29 cellular contexts compared by ENCODE assay signal in genomic region chr14:83419420-83419819, GRCh38.
A peak's percentile ranks its signal among the peaks of the same experiment; 100 is the strongest.
DNase-seq lines count a peak whose midpoint lies in the region; ATAC-seq, FAIRE-seq and TF ChIP-seq lines count a peak whose summit lies in the region.
"Had no signal": no experiment of that assay in that cellular context is flagged by ENCODE, and none has a peak within 500 bp of the region (broad histone marks: within the 10 kb centered on the region; RNA-seq: fewer than 3 reads in every experiment).

No MANE protein-coding gene starts in this region.

- 61 to 63% methylated on average over 4 of the region's 4 CpGs for WGBS in upper lobe of left lung, 2 donors

- H3K79me2 ChIP-seq in endothelial cell of umbilical vein (ENCODE audit: control insufficient read depth, insufficient read depth, low read length), result no peaks in the 10 kb centered on the region

- H3K9ac ChIP-seq in endothelial cell of umbilical vein (replicated peaks; ENCODE audit: extremely low read depth, insufficient read depth, low read length), result no peak overlapping the region
- H3K9ac ChIP-seq: GM23248 had no signal

- dilution Hi-C loops in endothelial cell of umbilical vein (cut with MboI; ENCODE audit: extremely low pct_ligation_motif_present, low sequenced_read_pairs), result no loop called here

- H3K4me1 ChIP-seq in endothelial cell of umbilical vein (ENCODE audit: control insufficient read depth, extremely low read depth, insufficient read depth, low read length), result no peaks in the 10 kb centered on the region
- peaks cover 0 to 6% (median 0%) of the 10 kb centered on the region in 4 donors for H3K4me1 ChIP-seq in upper lobe of left lung
- H3K4me1 ChIP-seq in Caco-2, result no peaks in the 10 kb centered on the region
- H3K4me1 ChIP-seq: colonic mucosa, heart left ventricle had no signal

- no peaks in the 10 kb centered on the region for H3K36me3 Mint-ChIP-seq in Caco-2 (ENCODE audit: insufficient read depth, unreplicated experiment)
- H3K36me3 Mint-ChIP-seq: activated naive CD4-positive, alpha-beta T cell treated with anti-CD3 and anti-CD28 coated beads, Interleukin-2, amount 50 U/mL, for 72 hours; memory B cell had no signal

- H3K27ac ChIP-seq in endothelial cell of umbilical vein (ENCODE audit: insufficient read depth, low read depth, low read length) (no peak overlapping the region), upper lobe of left lung (no peak overlapping the region)
- H3K27ac ChIP-seq: colonic mucosa, GM23248, heart left ventricle, HL-60, neutrophil, thoracic aorta had no signal

- TF ChIP-seq POLR2A in endothelial cell of umbilical vein (IDR thresholded peaks at IDR 0.05; ENCODE audit: low read depth, low read length) (no peak), upper lobe of left lung (IDR thresholded peaks at IDR 0.05) (no peak), GM18505 (IDR thresholded peaks at IDR 0.05; ENCODE audit: borderline replicate concordance, extremely low read depth, insufficient read depth, insufficient read length) (no peak)

- BruUV-seq in endothelial cell of umbilical vein (replicated peaks; lab: Mats Ljungman, UMichigan) (no TSS peak), Caco-2 (replicated peaks; lab: Mats Ljungman, UMichigan) (no TSS peak)

- TF ChIP-seq CTCF in endothelial cell of umbilical vein (IDR thresholded peaks at IDR 0.05; ENCODE audit: extremely low read depth in 1 of 2, insufficient read depth in 1 of 2, low read depth in 1 of 2, low read length in 2 of 2) (no peak), upper lobe of left lung (IDR thresholded peaks at IDR 0.05) (no peak), D721Med (IDR thresholded peaks at IDR 0.05; ENCODE audit: insufficient read depth, missing control alignments) (no peak), Caco-2 (IDR thresholded peaks at IDR 0.05; ENCODE audit: insufficient read depth in 1 of 2, low read depth in 1 of 2, low read length in 1 of 2, severe bottlenecking in 1 of 2, unreplicated experiment in 1 of 2) (no peak)

- no peaks in the 10 kb centered on the region for H3K9me3 Mint-ChIP-seq in Caco-2 (ENCODE audit: unreplicated experiment)
- H3K9me3 Mint-ChIP-seq: HFFc6 had no signal

- FAIRE-seq in endothelial cell of umbilical vein (lab: Jason Lieb, UNC), result no peak
- FAIRE-seq in D721Med (lab: Jason Lieb, UNC), result no peak
- FAIRE-seq: GM12892 had no signal

- CTCF ChIA-PET in endothelial cell of umbilical vein (lab: Charles Lee), result no interaction called here
- CTCF ChIA-PET in Caco-2 (lab: Charles Lee), result no interaction called here

- no peaks in the 10 kb centered on the region for H3K27me3 ChIP-seq in endothelial cell of umbilical vein (ENCODE audit: control insufficient read depth in 2 of 2, insufficient read depth in 2 of 2, low read length in 2 of 2)
- H3K27me3 ChIP-seq in upper lobe of left lung, result no peaks in the 10 kb centered on the region
- H3K27me3 ChIP-seq in Caco-2 (replicated peaks; ENCODE audit: control insufficient read depth, insufficient read depth, low read length), result no peaks in the 10 kb centered on the region
- H3K27me3 ChIP-seq: colonic mucosa, heart left ventricle, neutrophil had no signal

- H3K9me3 ChIP-seq in endothelial cell of umbilical vein (replicated peaks; ENCODE audit: control insufficient read depth, insufficient read depth, low read length), result no peaks in the 10 kb centered on the region
- H3K9me3 ChIP-seq in upper lobe of left lung, result no peaks in the 10 kb centered on the region
- no peaks in the 10 kb centered on the region for H3K9me3 ChIP-seq in Caco-2
- H3K9me3 ChIP-seq: colonic mucosa, heart left ventricle, neutrophil, thoracic aorta had no signal

- H3K4me3 Mint-ChIP-seq in Caco-2 (ENCODE audit: unreplicated experiment), result no peak overlapping the region
- H3K4me3 Mint-ChIP-seq: activated CD4-positive, alpha-beta T cell treated with anti-CD3 and anti-CD28 coated beads for 36 hours; activated CD8-positive, alpha-beta T cell treated with anti-CD3 and anti-CD28 coated beads, Interleukin-2, amount 10 ng/mL, durations not matched to agents 7 days and 5 days; HFFc6; memory B cell had no signal

- POLR2A ChIA-PET in endothelial cell of umbilical vein (lab: Charles Lee), result no interaction called here
- POLR2A ChIA-PET in Caco-2 (lab: Charles Lee), result no interaction called here

- H3K4me1 Mint-ChIP-seq in Caco-2 (ENCODE audit: low read depth, unreplicated experiment), result no peaks in the 10 kb centered on the region
- H3K4me1 Mint-ChIP-seq: activated CD4-positive, alpha-beta T cell treated with anti-CD3 and anti-CD28 coated beads for 36 hours; memory B cell had no signal

- no peak overlapping the region for H2AFZ ChIP-seq in endothelial cell of umbilical vein (ENCODE audit: low read depth, low read length)
- H2AFZ ChIP-seq: GM23248 had no signal

- peak; percentile 38 to 49 for ATAC-seq in upper lobe of left lung (ENCODE audit: low FRiP score in 2 of 2)
- no peak for ATAC-seq in GM18505 (IDR thresholded peaks at IDR 0.05; ENCODE audit: unreplicated experiment)
- ATAC-seq: activated CD4-positive, alpha-beta T cell treated with anti-CD3 and anti-CD28 coated beads for 36 hours; activated CD8-positive, alpha-beta T cell treated with anti-CD3 and anti-CD28 coated beads, Interleukin-2, amount 10 ng/mL, durations not matched to agents 7 days and 5 days; activated naive CD4-positive, alpha-beta T cell treated with anti-CD3 and anti-CD28 coated beads, Interleukin-2, amount 50 U/mL, for 72 hours; esophagus mucosa; heart left ventricle; stimulated activated naive CD8-positive, alpha-beta T cell treated with anti-CD3 and anti-CD28 coated beads, Interleukin-15, Interleukin-2, amounts not matched to agents 100 U/mL and 50 U/mL, for 24 hours had no signal

- no peak overlapping the region for H3K27ac Mint-ChIP-seq in Caco-2 (ENCODE audit: unreplicated experiment)
- H3K27ac Mint-ChIP-seq: activated CD4-positive, alpha-beta T cell treated with anti-CD3 and anti-CD28 coated beads for 36 hours; activated CD8-positive, alpha-beta T cell treated with anti-CD3 and anti-CD28 coated beads, Interleukin-2, amount 10 ng/mL, durations not matched to agents 7 days and 5 days; activated naive CD4-positive, alpha-beta T cell treated with anti-CD3 and anti-CD28 coated beads, Interleukin-2, amount 50 U/mL, for 72 hours; HFFc6; memory B cell; progenitor cell of endocrine pancreas had no signal

- H3K36me3 ChIP-seq in endothelial cell of umbilical vein (ENCODE audit: control insufficient read depth in 2 of 2, extremely low read depth in 1 of 2, insufficient read depth in 2 of 2, low read length in 2 of 2), result no peaks in the 10 kb centered on the region
- H3K36me3 ChIP-seq in upper lobe of left lung, result no peaks in the 10 kb centered on the region
- no peaks in the 10 kb centered on the region for H3K36me3 ChIP-seq in Caco-2 (ENCODE audit: control insufficient read depth, insufficient read depth, low read length)
- H3K36me3 ChIP-seq: colonic mucosa, heart left ventricle, neutrophil, thoracic aorta had no signal

- no peaks in the 10 kb centered on the region for H3K9me1 ChIP-seq in endothelial cell of umbilical vein (replicated peaks; ENCODE audit: control insufficient read depth, extremely low read depth, insufficient read depth, low read length)

- TF ChIP-seq EP300 in upper lobe of left lung (IDR thresholded peaks at IDR 0.05), result peak in 1 of 4 donors; percentile 21

- H3K27me3 Mint-ChIP-seq in Caco-2 (ENCODE audit: insufficient read depth, unreplicated experiment), result no peaks in the 10 kb centered on the region
- H3K27me3 Mint-ChIP-seq: activated CD4-positive, alpha-beta T cell treated with anti-CD3 and anti-CD28 coated beads for 36 hours; memory B cell; progenitor cell of endocrine pancreas had no signal

- H3K4me3 ChIP-seq in endothelial cell of umbilical vein (replicated peaks in 1 of 3; ENCODE audit: insufficient read depth in 1 of 3, low read depth in 1 of 3, low read length in 3 of 3) (no peak overlapping the region), upper lobe of left lung (no peak overlapping the region), Caco-2 (ENCODE audit: low read depth, low read length) (no peak overlapping the region)
- H3K4me3 ChIP-seq: colonic mucosa, GM23248, heart left ventricle, thoracic aorta had no signal

- DNase-seq in NCI-H1105 treated with DMSO at 0.1 percent for 48 hours (lab: John Stamatoyannopoulos, UW), result peak; percentile 95
- DNase-seq in NCI-H460 (ENCODE audit: extremely low read depth, low read depth), result peak; percentile 75
- DNase-seq in endothelial cell of umbilical vein (ENCODE audit: low read depth, low spot score), result peak; percentile 62
- DNase-seq in upper lobe of left lung, result peak in 1 of 2 donors; percentile 80
- no peak for DNase-seq in D721Med (ENCODE audit: insufficient read length, low spot score)
- DNase-seq in putamen (ENCODE audit: low spot score), result no peak
- no peak for DNase-seq in Caco-2
- DNase-seq: activated CD4-positive, alpha-beta T cell treated with anti-CD3 and anti-CD28 coated beads for 36 hours; activated CD8-positive, alpha-beta T cell treated with anti-CD3 and anti-CD28 coated beads, Interleukin-2, amount 10 ng/mL, durations not matched to agents 7 days and 5 days; activated T-cell treated with anti-CD3 and anti-CD28 coated beads for 4 hours; C1 segment of cervical spinal cord; Calu3; colonic mucosa; foreskin fibroblast; GM23248; heart left ventricle; HFFc6; kidney glomerular epithelial cell; NCI-H526; stimulated activated naive CD8-positive, alpha-beta T cell treated with anti-CD3 and anti-CD28 coated beads, Interleukin-15, Interleukin-2, amounts not matched to agents 100 U/mL and 50 U/mL, for 24 hours had no signal

- no peak overlapping the region for H3K4me2 ChIP-seq in endothelial cell of umbilical vein (ENCODE audit: insufficient read depth, low read length)

- H4K20me1 ChIP-seq in endothelial cell of umbilical vein (replicated peaks; ENCODE audit: control insufficient read depth, extremely low read depth, insufficient read depth, low read length), result no peaks in the 10 kb centered on the region

- intact Hi-C loops in endothelial cell of umbilical vein (cut with micrococcal nuclease), result no loop called here
- intact Hi-C loops in Caco-2 (cut with micrococcal nuclease; ENCODE audit: unreplicated experiment), result no loop called here

TF ChIP-seq in endothelial cell of umbilical vein, 7 proteins besides CTCF, POLR2A, EP300 and RAD21:
- TF ChIP-seq POLR2AphosphoS5 (IDR thresholded peaks at IDR 0.05; ENCODE audit: insufficient read depth, low read depth, low read length), result no peak
- TF ChIP-seq EZH2 (IDR thresholded peaks at IDR 0.05; ENCODE audit: borderline replicate concordance, low read depth, low read length, severe bottlenecking), result no peak
- no peak for TF ChIP-seq JUN (IDR thresholded peaks at IDR 0.05; ENCODE audit: borderline replicate concordance, insufficient read depth, insufficient read length, low read depth)
- no peak for TF ChIP-seq FOS (IDR thresholded peaks at IDR 0.05; ENCODE audit: borderline replicate concordance, insufficient read depth, low read length)
- TF ChIP-seq MYC (IDR thresholded peaks at IDR 0.05; ENCODE audit: low read depth, low read length), result no peak
- no peak for TF ChIP-seq MAX (IDR thresholded peaks at IDR 0.05; ENCODE audit: insufficient read depth, insufficient read length)
- no peak for TF ChIP-seq GATA2 (IDR thresholded peaks at IDR 0.05; ENCODE audit: insufficient read depth, insufficient read length, low read depth, low read length)

Comparison
In these comparisons a context has a peak if more than half of its experiments do, and no peak if none do; other contexts are left out.
1. DNase-seq: peak in NCI-H1105 treated with DMSO at 0.1 percent for 48 hours (single experiment), NCI-H460 (single experiment) and endothelial cell of umbilical vein (single experiment); none in D721Med (single experiment), putamen (single experiment) and Caco-2 (0 of 2).